ENCODE assay signal across 15 cellular contexts in the genomic region with DNA sequence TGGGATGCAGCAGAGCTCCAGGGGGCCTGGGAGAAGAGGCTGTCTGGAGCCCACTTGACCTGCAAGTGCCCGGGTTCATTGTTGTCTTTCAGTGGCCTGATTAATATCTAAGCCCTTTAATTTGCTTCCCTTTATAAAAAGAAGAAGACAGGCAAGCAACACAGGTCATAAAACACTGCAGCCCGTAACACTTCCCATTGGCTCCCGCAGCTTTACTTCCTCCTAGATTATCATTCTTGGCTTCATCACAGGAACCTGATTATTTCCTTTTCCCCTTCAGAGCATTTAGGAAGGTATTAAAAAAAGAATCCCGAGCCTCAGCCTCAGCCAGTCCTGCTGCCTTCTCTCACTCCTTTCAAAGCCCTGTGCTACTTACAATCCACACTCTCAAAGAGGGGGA.
DNase-seq lines count a peak whose midpoint lies in the region; ATAC-seq and TF ChIP-seq lines count a peak whose summit lies in the region.
"Had no signal": no experiment of that assay in that cellular context is flagged by ENCODE, and none has a peak within 500 bp of the region (broad histone marks: within the 10 kb centered on the region; RNA-seq: fewer than 3 reads in every experiment).

No MANE protein-coding gene starts in this region.

- peaks cover 3% of the 10 kb centered on the region for H3K27me3 Mint-ChIP-seq in activated CD4-positive, alpha-beta T cell treated with anti-CD3 and anti-CD28 coated beads, Interleukin-2, amount 10 ng/mL, durations not matched to agents 7 days and 5 days

- peak; percentile 57 for DNase-seq in LNCaP clone FGC (ENCODE audit: low read depth)
- peak; percentile 72 for DNase-seq in NOMO-1 treated with DMSO at 0.1 percent for 48 hours (lab: John Stamatoyannopoulos, UW; ENCODE audit: unreplicated experiment)
- DNase-seq in mucosa of descending colon = no peak
- DNase-seq in hepatic stellate cell (ENCODE audit: low spot score) = no peak
- DNase-seq in activated CD4-positive, alpha-beta T cell treated with anti-CD3 and anti-CD28 coated beads, Interleukin-2, amount 10 ng/mL, durations not matched to agents 7 days and 5 days = no peak
- DNase-seq: BE2C; CD8-positive, alpha-beta memory T cell; MM.1S; NCI-H2081 treated with DMSO at 0.1 percent for 48 hours; NCI-H446; NCI-H748 treated with DMSO at 0.1 percent for 48 hours; SW 1271 had no signal

- no peaks in the 10 kb centered on the region for H3K9me3 Mint-ChIP-seq in activated CD4-positive, alpha-beta T cell treated with anti-CD3 and anti-CD28 coated beads, Interleukin-2, amount 10 ng/mL, durations not matched to agents 7 days and 5 days

- H3K4me1 ChIP-seq in mucosa of descending colon (ENCODE audit: low read depth) = no peaks in the 10 kb centered on the region
- H3K4me1 ChIP-seq: BE2C, SJSA1 had no signal

- intact Hi-C loops in mucosa of descending colon (cut with DNase I, micrococcal nuclease) = no loop called here

- H3K36me3 Mint-ChIP-seq in activated CD4-positive, alpha-beta T cell treated with anti-CD3 and anti-CD28 coated beads, Interleukin-2, amount 10 ng/mL, durations not matched to agents 7 days and 5 days (ENCODE audit: low read depth) = no peaks in the 10 kb centered on the region
- H3K36me3 Mint-ChIP-seq: CD8-positive, alpha-beta memory T cell had no signal

- no peak overlapping the region for H3K27ac Mint-ChIP-seq in activated CD4-positive, alpha-beta T cell treated with anti-CD3 and anti-CD28 coated beads, Interleukin-2, amount 10 ng/mL, durations not matched to agents 7 days and 5 days

- no peak overlapping the region for H3K4me3 Mint-ChIP-seq in activated CD4-positive, alpha-beta T cell treated with anti-CD3 and anti-CD28 coated beads, Interleukin-2, amount 10 ng/mL, durations not matched to agents 7 days and 5 days
- H3K4me3 Mint-ChIP-seq: CD8-positive, alpha-beta memory T cell had no signal

- H3K27ac ChIP-seq in C4-2B = peak overlapping the region; percentile 34
- H3K27ac ChIP-seq: SJSA1 had no signal

- POLR2A ChIA-PET in activated CD4-positive, alpha-beta T cell treated with anti-CD3 and anti-CD28 coated beads, Interleukin-2, amount 10 ng/mL, durations not matched to agents 7 days and 5 days (lab: Charles Lee) = no interaction called here

- no peaks in the 10 kb centered on the region for H3K36me3 ChIP-seq in mucosa of descending colon (ENCODE audit: low read depth)
- H3K36me3 ChIP-seq: BE2C, SJSA1 had no signal

- TF ChIP-seq CTCF in C4-2B (conservative IDR thresholded peaks at IDR 0.05) (no peak), LNCaP clone FGC (IDR thresholded peaks at IDR 0.05; ENCODE audit: control insufficient read depth, extremely low read depth, insufficient read depth) (no peak), mucosa of descending colon (IDR thresholded peaks at IDR 0.05) (no peak)

- H3K4me3 ChIP-seq in LNCaP clone FGC (ENCODE audit: low read depth, low read length) = no peak overlapping the region
- no peak overlapping the region for H3K4me3 ChIP-seq in mucosa of descending colon
- H3K4me3 ChIP-seq: SJSA1 had no signal

- H3K9me3 ChIP-seq in mucosa of descending colon = no peaks in the 10 kb centered on the region
- H3K9me3 ChIP-seq: BE2C, SJSA1 had no signal

- CTCF ChIA-PET in activated CD4-positive, alpha-beta T cell treated with anti-CD3 and anti-CD28 coated beads, Interleukin-2, amount 10 ng/mL, durations not matched to agents 7 days and 5 days (lab: Charles Lee) = no interaction called here

- ATAC-seq in mucosa of descending colon (peak; percentile 43), HG03571 (IDR thresholded peaks at IDR 0.05; ENCODE audit: unreplicated experiment) (no peak)

- H3K4me1 Mint-ChIP-seq in activated CD4-positive, alpha-beta T cell treated with anti-CD3 and anti-CD28 coated beads, Interleukin-2, amount 10 ng/mL, durations not matched to agents 7 days and 5 days = no peaks in the 10 kb centered on the region
- H3K4me1 Mint-ChIP-seq: CD8-positive, alpha-beta memory T cell had no signal

Comparison
In these comparisons a context has a peak if more than half of its experiments do, and no peak if none do; other contexts are left out.
1. DNase-seq: peak in LNCaP clone FGC (single experiment) and NOMO-1 treated with DMSO at 0.1 percent for 48 hours (single experiment); none in mucosa of descending colon (0 of 3), hepatic stellate cell (single experiment) and activated CD4-positive, alpha-beta T cell treated with anti-CD3 and anti-CD28 coated beads, Interleukin-2, amount 10 ng/mL, durations not matched to agents 7 days and 5 days (single experiment).